In the genomic region with DNA sequence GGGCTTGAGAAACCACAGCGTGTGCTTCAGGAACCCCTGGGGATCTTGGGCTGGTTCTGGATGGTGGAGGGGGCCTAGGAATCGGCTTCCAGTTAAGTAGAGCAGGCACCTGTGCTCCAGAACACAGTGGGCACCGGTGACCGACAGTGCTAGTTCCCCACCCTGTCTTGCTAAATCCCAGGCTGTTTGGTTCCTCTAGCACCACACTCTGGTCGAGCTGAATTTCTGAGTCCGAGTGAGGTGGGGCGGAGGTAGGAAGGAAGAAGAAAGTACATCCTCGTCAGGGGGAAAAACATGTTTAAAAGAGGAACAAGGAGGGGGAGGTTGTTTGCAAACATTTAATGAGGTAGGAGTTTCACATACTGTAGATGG, we compare ENCODE assay signal across 8 cellular contexts. TPM values are rescaled to one million over a fixed set of nuclear protein-coding genes. Genes with fewer than 3 reads are reported as not detected.
DNase-seq lines count a peak whose midpoint lies in the region; ATAC-seq and TF ChIP-seq lines count a peak whose summit lies in the region.

No MANE protein-coding gene starts in this region.

- ATAC-seq in HG02943 (IDR thresholded peaks at IDR 0.05; ENCODE audit: low read depth, unreplicated experiment) (peak; percentile 35), foreskin keratinocyte (no peak)

- no peak for TF ChIP-seq CTCF in fibroblast of lung (conservative IDR thresholded peaks at IDR 0.05 in 1 of 2, IDR thresholded peaks at IDR 0.05 in 1 of 2; ENCODE audit: low read depth in 1 of 2, low read length in 2 of 2)
- TF ChIP-seq CTCF in stomach (IDR thresholded peaks at IDR 0.05) = no peak
- TF ChIP-seq CTCF in foreskin keratinocyte (conservative IDR thresholded peaks at IDR 0.05) = no peak

- no peaks in the 10 kb centered on the region for H3K79me2 ChIP-seq in fibroblast of lung (ENCODE audit: control insufficient read depth, insufficient read depth, low read length)

- intact Hi-C loops in stomach (cut with DNase I; ENCODE audit: low total_unique reads) = no loop called here

- no peak overlapping the region for H3K4me2 ChIP-seq in fibroblast of lung (ENCODE audit: extremely low read depth, insufficient read depth, low read length)

- H3K4me1 ChIP-seq in fibroblast of lung (ENCODE audit: control insufficient read depth, extremely low read depth, insufficient read depth, low read length) = peaks cover 26% of the 10 kb centered on the region
- peaks cover 51 to 100% (median 88%) of the 10 kb centered on the region in 4 donors for H3K4me1 ChIP-seq in stomach
- H3K4me1 ChIP-seq in foreskin keratinocyte = peaks cover 13% of the 10 kb centered on the region

- H3K36me3 ChIP-seq in fibroblast of lung (ENCODE audit: control insufficient read depth, insufficient read depth, low read length) (no peaks in the 10 kb centered on the region), stomach (no peaks in the 10 kb centered on the region)

- TF ChIP-seq EP300 in stomach (IDR thresholded peaks at IDR 0.05) = no peak

- DNase-seq in activated naive CD4-positive, alpha-beta T cell treated with Interleukin-2 at 50 U/mL for 16 hours = peak; percentile 27
- DNase-seq in activated naive CD4-positive, alpha-beta T cell treated with anti-CD3 and anti-CD28 coated beads, Interleukin-2, amount 50 U/mL, for 16 hours = no peak
- DNase-seq in SKM-1 treated with dmso at 0.1 percent for 144 hours (lab: John Stamatoyannopoulos, UW; ENCODE audit: unreplicated experiment) = peak; percentile 85
- DNase-seq in fibroblast of lung (ENCODE audit: low read depth in 2 of 2) = no peak
- no peak for DNase-seq in stomach
- DNase-seq in foreskin keratinocyte = no peak
- no peak for DNase-seq in A172 (ENCODE audit: low spot score)

- H3K4me3 ChIP-seq in fibroblast of lung (replicated peaks in 1 of 4; ENCODE audit: control extremely low read depth in 1 of 4, insufficient read depth in 1 of 4, low read depth in 3 of 4, low read length in 4 of 4) (no peak overlapping the region), stomach (peak overlapping the region in 1 of 4 donors; percentile 7)

- 61 to 70% (median 68%) methylated on average over 8 of the region's 8 CpGs for WGBS in stomach, 5 donors

- H3K9ac ChIP-seq in fibroblast of lung (ENCODE audit: insufficient read depth, low read length) = no peak overlapping the region

- no peak for TF ChIP-seq POLR2A in stomach (IDR thresholded peaks at IDR 0.05)

- H2AFZ ChIP-seq in fibroblast of lung (ENCODE audit: low read length) = no peak overlapping the region

- no peaks in the 10 kb centered on the region for H4K20me1 ChIP-seq in fibroblast of lung (ENCODE audit: control insufficient read depth, extremely low read depth, insufficient read depth, low read length)

- H3K9me3 ChIP-seq in fibroblast of lung (ENCODE audit: control insufficient read depth, insufficient read depth, low read depth, low read length) (no peaks in the 10 kb centered on the region), stomach (no peaks in the 10 kb centered on the region)

- no peaks in the 10 kb centered on the region for H3K27me3 ChIP-seq in fibroblast of lung (ENCODE audit: control insufficient read depth, insufficient read depth, low read length)
- no peaks in the 10 kb centered on the region for H3K27me3 ChIP-seq in stomach
- H3K27me3 ChIP-seq in foreskin keratinocyte = no peaks in the 10 kb centered on the region

- peak overlapping the region; percentile 61 for H3K27ac ChIP-seq in fibroblast of lung (ENCODE audit: insufficient read depth, low read length)
- peak overlapping the region; percentile 78 to 91 (median 81) for H3K27ac ChIP-seq in stomach
- H3K27ac ChIP-seq in foreskin keratinocyte = no peak overlapping the region

RNA-seq across cellular contexts. Expression of a gene that starts 29.1 kb away (rescaled TPM):
- total RNA-seq in fibroblast of lung = 8.5 and 8.9 TPM in 2 replicates
- polyA plus RNA-seq in fibroblast of lung = 10.9 and 24.0 TPM in 2 replicates
- 6.6 and 17.4 TPM in 2 replicates for polyA plus RNA-seq in fibroblast of lung (2012)
- polyA minus RNA-seq in fibroblast of lung (ENCODE audit: low replicate concordance) = 40.8 and 82.2 TPM in 2 replicates
- 10 to 100 TPM; 15.6 to 36.7 (median 28.0) TPM for total RNA-seq in stomach
- polyA plus RNA-seq in stomach = 1 to 10 TPM; 3.0 to 6.8 (median 4.9) TPM
- 13.6 and 14.8 TPM in 2 replicates for total RNA-seq in foreskin keratinocyte
- 4.7 and 5.0 TPM in 2 replicates for polyA plus RNA-seq in foreskin keratinocyte
- total RNA-seq in A172 (2014; rRNA removed; shearing (Covaris generic)) = 26.0 and 34.2 TPM in 2 replicates

Comparison
In these comparisons a context has a peak if more than half of its experiments do, and no peak if none do; other contexts are left out.
1. DNase-seq: peak in activated naive CD4-positive, alpha-beta T cell treated with Interleukin-2 at 50 U/mL for 16 hours (single experiment) and SKM-1 treated with dmso at 0.1 percent for 144 hours (single experiment); none in activated naive CD4-positive, alpha-beta T cell treated with anti-CD3 and anti-CD28 coated beads, Interleukin-2, amount 50 U/mL, for 16 hours (single experiment), fibroblast of lung (0 of 2), stomach (single experiment), foreskin keratinocyte (0 of 2) and A172 (single experiment).